ENCODE assay signal across 8 cellular contexts in genomic region chr14:60722836-60723217, GRCh38. TPM values are rescaled to one million over a fixed set of nuclear protein-coding genes. Genes with fewer than 3 reads are reported as not detected.
A peak's percentile ranks its signal among the peaks of the same experiment; 100 is the strongest.
DNase-seq lines count a peak whose midpoint lies in the region; ATAC-seq and TF ChIP-seq lines count a peak whose summit lies in the region.

No MANE protein-coding gene starts in this region.

- POLR2A ChIA-PET in SK-N-SH (lab: Yijun Ruan, JAX): no interaction called here

- no peaks in the 10 kb centered on the region for H3K9me3 ChIP-seq in SK-N-SH
- H3K9me3 ChIP-seq in fibroblast of lung (ENCODE audit: control insufficient read depth, insufficient read depth, low read depth, low read length): no peaks in the 10 kb centered on the region
- no peaks in the 10 kb centered on the region for H3K9me3 ChIP-seq in neuronal stem cell (replicated peaks in 1 of 2; ENCODE audit: control insufficient read depth in 2 of 2, insufficient read depth in 1 of 2, low read depth in 1 of 2, low read length in 2 of 2)

- peaks cover 19% of the 10 kb centered on the region for H3K4me1 Mint-ChIP-seq in activated T-cell treated with anti-CD3 and anti-CD28 coated beads, Interleukin-2, amount 50 U/mL, for 4 hours (ENCODE audit: low read depth)

- peaks cover 9% of the 10 kb centered on the region for H3K79me1 ChIP-seq in neuronal stem cell (ENCODE audit: low read depth, low read length)

- peak overlapping the region; percentile 98 for H3K18ac ChIP-seq in neuronal stem cell (ENCODE audit: low read length)

- H3K27me3 ChIP-seq in SK-N-SH (ENCODE audit: insufficient read depth) (no peaks in the 10 kb centered on the region), fibroblast of lung (ENCODE audit: control insufficient read depth, insufficient read depth, low read length) (no peaks in the 10 kb centered on the region), neuronal stem cell (ENCODE audit: control insufficient read depth in 3 of 3, insufficient read depth in 3 of 3, low read depth in 1 of 3, low read length in 3 of 3) (no peaks in the 10 kb centered on the region)

- peak overlapping the region; percentile 83 for H2AK5ac ChIP-seq in neuronal stem cell (ENCODE audit: low read depth, low read length)

- H3K9ac ChIP-seq in SK-N-SH (peak overlapping the region; percentile 89), fibroblast of lung (ENCODE audit: insufficient read depth, low read length) (peak overlapping the region; percentile 69), neuronal stem cell (ENCODE audit: low read depth, low read length, poor library complexity) (peak overlapping the region; percentile 99)

- no peak overlapping the region for H4K8ac ChIP-seq in neuronal stem cell (ENCODE audit: low read depth, low read length)

- H3K79me2 ChIP-seq in SK-N-SH (ENCODE audit: insufficient read depth): peaks cover 61% of the 10 kb centered on the region
- peaks cover 31% of the 10 kb centered on the region for H3K79me2 ChIP-seq in fibroblast of lung (ENCODE audit: control insufficient read depth, insufficient read depth, low read length)

- no peak overlapping the region for H3K4ac ChIP-seq in neuronal stem cell (ENCODE audit: low read length)

- no peak overlapping the region for H2BK12ac ChIP-seq in neuronal stem cell (ENCODE audit: low read length)

- H2BK120ac ChIP-seq in neuronal stem cell (ENCODE audit: low read depth, low read length): peak overlapping the region; percentile 90

- H2AFZ ChIP-seq in SK-N-SH (ENCODE audit: low read depth) (peak overlapping the region; percentile 47; the same call in 1 of the 2 replicates), fibroblast of lung (ENCODE audit: low read length) (peak overlapping the region; percentile 69), neuronal stem cell (ENCODE audit: low read length) (peak overlapping the region; percentile 93)

- peak overlapping the region; percentile 94 for H2BK15ac ChIP-seq in neuronal stem cell (ENCODE audit: low read length)

- H3K4me1 ChIP-seq in SK-N-SH (ENCODE audit: control insufficient read depth in 1 of 2, insufficient read depth in 2 of 2, low read depth in 1 of 2, low read length in 1 of 2) (peaks cover 13 to 15% of the 10 kb centered on the region in 2 experiments; a peak in 3 of 4 replicates), fibroblast of lung (ENCODE audit: control insufficient read depth, extremely low read depth, insufficient read depth, low read length) (no peaks in the 10 kb centered on the region), neuronal stem cell (ENCODE audit: control insufficient read depth in 2 of 2, insufficient read depth in 1 of 2, low read depth in 1 of 2, low read length in 2 of 2) (peaks cover 6 to 11% of the 10 kb centered on the region in 2 donors)

- H3K4me3 Mint-ChIP-seq in activated T-cell treated with anti-CD3 and anti-CD28 coated beads, Interleukin-2, amount 50 U/mL, for 4 hours: peak overlapping the region; percentile 84

- H3K36me3 Mint-ChIP-seq in activated T-cell treated with anti-CD3 and anti-CD28 coated beads, Interleukin-2, amount 50 U/mL, for 4 hours (ENCODE audit: insufficient read depth): no peaks in the 10 kb centered on the region

- CTCF ChIA-PET in SK-N-SH (lab: Yijun Ruan, JAX): interaction anchor here (0.8 to 1.3 kb wide), 2 partner anchors 9 to 87 kb away, joined by 3 read pairs; no protein-coding TSS in a partner anchor

- TF ChIP-seq RAD21 in SK-N-SH (IDR thresholded peaks at IDR 0.05; ENCODE audit: low read length): no peak

- DNase-seq in activated T-cell treated with anti-CD3 and anti-CD28 coated beads, Interleukin-2, amount 50 U/mL, for 4 hours: no peak
- DNase-seq in activated T-cell treated with anti-CD3 and anti-CD28 coated beads, Interleukin-2, amount 50 U/mL, for 48 hours: no peak
- no peak for DNase-seq in SK-N-SH
- peak; percentile 25 to 33 for DNase-seq in fibroblast of lung (ENCODE audit: low read depth in 2 of 2)
- peak; percentile 50 for DNase-seq in neuronal stem cell (ENCODE audit: low spot score)
- no peak for DNase-seq in Ammon's horn (ENCODE audit: low spot score)
- no peak for DNase-seq in NOMO-1 treated with dmso at 0.1 percent for 144 hours (lab: John Stamatoyannopoulos, UW; ENCODE audit: unreplicated experiment)

- H4K20me1 ChIP-seq in SK-N-SH (ENCODE audit: insufficient read depth) (peaks cover 22% of the 10 kb centered on the region; the same call in 1 of the 2 replicates), fibroblast of lung (ENCODE audit: control insufficient read depth, extremely low read depth, insufficient read depth, low read length) (no peaks in the 10 kb centered on the region)

- H3K14ac ChIP-seq in neuronal stem cell (ENCODE audit: low read length): peak overlapping the region; percentile 94

- 1% methylated on average over 19 of the region's 21 CpGs for WGBS in SK-N-SH (ENCODE audit: low lambda C conversion rate)
- WGBS in neuronal stem cell (ENCODE audit: extremely low coverage in 2 of 2, insufficient read length in 2 of 2, insufficient replicate concordance in 1 of 2), 2 donors: no CpG with 5 or more reads among the region's 21 CpGs

- no peak for ATAC-seq in activated T-cell treated with anti-CD3 and anti-CD28 coated beads, Interleukin-2, amount 50 U/mL, for 4 hours
- no peak for ATAC-seq in GM19328 (IDR thresholded peaks at IDR 0.05; ENCODE audit: unreplicated experiment)

- H3K23ac ChIP-seq in neuronal stem cell (ENCODE audit: low read depth, low read length, poor library complexity): peak overlapping the region; percentile 92

- H3K4me2 ChIP-seq in SK-N-SH (peak overlapping the region; percentile 96), fibroblast of lung (ENCODE audit: extremely low read depth, insufficient read depth, low read length) (no peak overlapping the region), neuronal stem cell (ENCODE audit: insufficient read depth, low read length, poor library complexity, severe bottlenecking) (peak overlapping the region; percentile 98)

- no peaks in the 10 kb centered on the region for H3K9me2 ChIP-seq in SK-N-SH

- H2BK5ac ChIP-seq in neuronal stem cell (ENCODE audit: low read length): peak overlapping the region; percentile 99

- H3K27ac ChIP-seq in SK-N-SH (ENCODE audit: low read depth in 2 of 2, low read length in 1 of 2) (peak overlapping the region; percentile 16 to 89), fibroblast of lung (ENCODE audit: insufficient read depth, low read length) (peak overlapping the region; percentile 75), neuronal stem cell (replicated peaks; ENCODE audit: low read length) (peak overlapping the region; percentile 98)

- no peak overlapping the region for H4K91ac ChIP-seq in neuronal stem cell (ENCODE audit: low read depth, low read length, poor library complexity)

- H3F3A ChIP-seq in SK-N-SH (replicated peaks; ENCODE audit: insufficient read depth): peaks cover 20% of the 10 kb centered on the region

- peaks cover 71% of the 10 kb centered on the region for H3K27me3 Mint-ChIP-seq in activated T-cell treated with anti-CD3 and anti-CD28 coated beads, Interleukin-2, amount 50 U/mL, for 4 hours (ENCODE audit: low read depth)

- H3K4me3 ChIP-seq in SK-N-SH (ENCODE audit: low read depth in 2 of 2, low read length in 1 of 2) (peak overlapping the region; percentile 82 to 95), fibroblast of lung (replicated peaks in 1 of 4; ENCODE audit: control extremely low read depth in 1 of 4, insufficient read depth in 1 of 4, low read depth in 3 of 4, low read length in 4 of 4) (peak overlapping the region; percentile 67 to 92 (median 80)), neuronal stem cell (ENCODE audit: low read length in 2 of 2) (peak overlapping the region; percentile 90 to 98)

- no peak for TF ChIP-seq EP300 in SK-N-SH (IDR thresholded peaks at IDR 0.05; ENCODE audit: borderline replicate concordance in 1 of 2, low read depth in 1 of 2, low read length in 1 of 2)

- no peak for TF ChIP-seq CTCF in SK-N-SH (IDR thresholded peaks at IDR 0.05)
- TF ChIP-seq CTCF in fibroblast of lung (conservative IDR thresholded peaks at IDR 0.05 in 1 of 2, IDR thresholded peaks at IDR 0.05 in 1 of 2; ENCODE audit: low read depth in 1 of 2, low read length in 2 of 2): no peak

- no peaks in the 10 kb centered on the region for H3K9me3 Mint-ChIP-seq in activated T-cell treated with anti-CD3 and anti-CD28 coated beads, Interleukin-2, amount 50 U/mL, for 4 hours

- H3K36me3 ChIP-seq in SK-N-SH (replicated peaks in 1 of 2; ENCODE audit: control insufficient read depth in 1 of 2, insufficient read depth in 2 of 2, low read length in 1 of 2) (peaks cover 22% of the 10 kb centered on the region in 2 experiments), fibroblast of lung (ENCODE audit: control insufficient read depth, insufficient read depth, low read length) (no peaks in the 10 kb centered on the region), neuronal stem cell (replicated peaks in 1 of 2; ENCODE audit: control insufficient read depth in 2 of 2, insufficient read depth in 2 of 2, low read length in 2 of 2) (peaks cover 6 to 25% of the 10 kb centered on the region in 2 donors)

TF ChIP-seq in SK-N-SH, 30 proteins besides CTCF, POLR2A, EP300 and RAD21:
- TF ChIP-seq TAF1 (IDR thresholded peaks at IDR 0.05; ENCODE audit: borderline replicate concordance, low read depth, low read length) (0 out of 2 replicates have a peak, but pooled peaks have one; percentile 34), NRF1 (IDR thresholded peaks at IDR 0.05; ENCODE audit: low read depth, low read length) (no peak)
TF ChIP-seq in SK-N-SH: peak in this region for 1.

RNA-seq across cellular contexts. Expression of gene SIX4, which starts 1.3 kb away (rescaled TPM):
- under 1 TPM in 1 of 3 donors, not detected in 2; 0.11 TPM for total RNA-seq in activated T-cell treated with anti-CD3 and anti-CD28 coated beads, Interleukin-2, amount 50 U/mL, for 4 hours
- polyA plus RNA-seq in SK-N-SH (2012; rRNA removed): 3.3 and 4.3 TPM in 2 replicates
- 4.1 TPM in 2 replicates for polyA plus RNA-seq in SK-N-SH (2012; cell fraction: cytosol; rRNA removed)
- polyA plus RNA-seq in SK-N-SH (2012; cell fraction: nucleus; rRNA removed): 4.2 and 5.9 TPM in 2 replicates
- 9.2 and 18.3 TPM in 2 replicates for total RNA-seq in fibroblast of lung
- polyA plus RNA-seq in fibroblast of lung: 9.1 and 9.8 TPM in 2 replicates
- 7.4 and 8.3 TPM in 2 replicates for polyA plus RNA-seq in fibroblast of lung (2012)
- 9.4 and 10.9 TPM in 2 replicates for polyA minus RNA-seq in fibroblast of lung (ENCODE audit: low replicate concordance)
- 8.6 TPM for polyA plus RNA-seq in neuronal stem cell (2013, experiment 1 of 2)
- polyA plus RNA-seq in neuronal stem cell (2013, experiment 2 of 2): 9.3 TPM

RNA-seq across cellular contexts. Expression of gene MNAT1, which starts 11.7 kb away (rescaled TPM):
- total RNA-seq in activated T-cell treated with anti-CD3 and anti-CD28 coated beads, Interleukin-2, amount 50 U/mL, for 4 hours: 10 to 100 TPM; 43.0 to 49.4 (median 43.4) TPM
- polyA plus RNA-seq in SK-N-SH (2012; rRNA removed) (38.9 and 46.7 TPM in 2 replicates), fibroblast of lung (52.5 and 58.5 TPM in 2 replicates)
- polyA plus RNA-seq in SK-N-SH (2012; cell fraction: cytosol; rRNA removed): 51.2 and 58.0 TPM in 2 replicates
- 19.0 and 33.0 TPM in 2 replicates for polyA plus RNA-seq in SK-N-SH (2012; cell fraction: nucleus; rRNA removed)
- total RNA-seq in fibroblast of lung: 33.6 and 48.2 TPM in 2 replicates
- 37.9 and 42.1 TPM in 2 replicates for polyA plus RNA-seq in fibroblast of lung (2012)
- 8.2 and 22.0 TPM in 2 replicates for polyA minus RNA-seq in fibroblast of lung (ENCODE audit: low replicate concordance)
- 51.7 TPM for polyA plus RNA-seq in neuronal stem cell (2013, experiment 1 of 2)
- polyA plus RNA-seq in neuronal stem cell (2013, experiment 2 of 2): 51.9 TPM

Comparison
In these comparisons a context has a peak if more than half of its experiments do, and no peak if none do; other contexts are left out.
1. DNase-seq: peak in fibroblast of lung (2 of 2) and neuronal stem cell (single experiment); none in activated T-cell treated with anti-CD3 and anti-CD28 coated beads, Interleukin-2, amount 50 U/mL, for 4 hours (single experiment), activated T-cell treated with anti-CD3 and anti-CD28 coated beads, Interleukin-2, amount 50 U/mL, for 48 hours (0 of 2), SK-N-SH (single experiment), Ammon's horn (single experiment) and NOMO-1 treated with dmso at 0.1 percent for 144 hours (single experiment).
2. Peak in every context shown above with its lines, with median percentiles within 50 percentile points of each other: H2AFZ ChIP-seq, H3K27ac ChIP-seq, H3K4me3 ChIP-seq and H3K9ac ChIP-seq.